Comparison of ENCODE assay signal across 8 cellular contexts in the genomic region with DNA sequence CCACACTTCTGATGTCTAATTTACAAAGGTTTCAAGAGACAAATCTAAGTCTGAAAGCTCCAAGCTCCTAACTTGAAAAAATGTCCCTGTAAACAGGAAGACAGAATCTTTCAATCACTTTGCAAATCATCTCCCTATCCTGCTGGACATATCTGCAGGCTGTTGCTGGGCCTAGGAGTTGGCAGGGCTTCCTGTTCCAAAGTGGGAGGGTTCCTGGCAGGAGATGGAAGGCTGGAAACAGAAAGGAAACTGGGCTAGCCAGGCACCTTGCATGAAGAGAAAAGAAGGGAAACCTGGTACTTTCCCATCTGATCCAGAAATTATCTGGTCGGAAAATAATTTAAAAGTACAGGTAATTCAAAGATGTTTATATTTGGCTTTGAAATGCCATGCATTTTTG.
A peak's percentile ranks its signal among the peaks of the same experiment; 100 is the strongest.
DNase-seq lines count a peak whose midpoint lies in the region; ATAC-seq and TF ChIP-seq lines count a peak whose summit lies in the region.

No MANE protein-coding gene starts in this region.

- H3K27ac ChIP-seq in GM23248 (peak overlapping the region; percentile 94), gastrocnemius medialis (peak overlapping the region in 3 of 4 donors; percentile 80 to 87 (median 85)), psoas muscle (no peak overlapping the region)

- in situ Hi-C loops in GM23248 (cut with MboI) (no loop called here), gastrocnemius medialis (cut with MboI; ENCODE audit: low sequenced_read_pairs in 4 of 4) (no loop called here)

- H3K27me3 ChIP-seq in GM23248 (replicated peaks; ENCODE audit: insufficient read depth) (no peaks in the 10 kb centered on the region), adipocyte (replicated peaks; ENCODE audit: control insufficient read depth, insufficient read depth, low read length) (no peaks in the 10 kb centered on the region), gastrocnemius medialis (peaks cover 0 to 4% (median 0%) of the 10 kb centered on the region in 3 donors), psoas muscle (ENCODE audit: insufficient read depth in 3 of 3, low read length in 2 of 3) (peaks cover 0 to 25% (median 0%) of the 10 kb centered on the region in 3 donors)

- no peak overlapping the region for H2AFZ ChIP-seq in GM23248

- H3K36me3 ChIP-seq in GM23248 (ENCODE audit: low read depth) (no peaks in the 10 kb centered on the region), adipocyte (ENCODE audit: control insufficient read depth, insufficient read depth, low read length, severe bottlenecking) (no peaks in the 10 kb centered on the region), gastrocnemius medialis (no peaks in the 10 kb centered on the region), psoas muscle (ENCODE audit: insufficient read depth in 1 of 2, low read depth in 1 of 2) (no peaks in the 10 kb centered on the region)

- H3K4me2 ChIP-seq in GM23248 (ENCODE audit: unreplicated experiment) = peak overlapping the region; percentile 61

- ATAC-seq in left cardiac atrium (no peak), gastrocnemius medialis (no peak), HG03469 (IDR thresholded peaks at IDR 0.05; ENCODE audit: unreplicated experiment) (no peak), psoas muscle (no peak)

- intact Hi-C loops in left cardiac atrium (cut with DNase I) (loop anchor here in 1 of 2 donors (5.0 to 10.0 kb wide), 2 partner anchors 87 to 144 kb away; no protein-coding TSS in a partner anchor), gastrocnemius medialis (cut with DNase I; ENCODE audit: low total_unique reads) (no loop called here), psoas muscle (cut with DNase I) (loop anchor here in 1 of 2 donors (5.0 kb wide), 2 partner anchors 49 to 439 kb away; no protein-coding TSS in a partner anchor)

- H3F3A ChIP-seq in GM23248 (ENCODE audit: insufficient read depth) = peaks cover 32% of the 10 kb centered on the region

- H3K9me3 ChIP-seq in GM23248 (ENCODE audit: low read depth) (no peaks in the 10 kb centered on the region), adipocyte (ENCODE audit: control insufficient read depth, low read length) (no peaks in the 10 kb centered on the region), gastrocnemius medialis (no peaks in the 10 kb centered on the region), psoas muscle (no peaks in the 10 kb centered on the region)

- TF ChIP-seq POLR2A in gastrocnemius medialis (IDR thresholded peaks at IDR 0.05) = no peak

- H3K79me2 ChIP-seq in GM23248 (ENCODE audit: insufficient read depth) = peaks cover 6% of the 10 kb centered on the region

- peaks cover 18% of the 10 kb centered on the region for H3K4me1 ChIP-seq in GM23248 (ENCODE audit: insufficient read depth)
- H3K4me1 ChIP-seq in adipocyte (ENCODE audit: control insufficient read depth, insufficient read depth, low read length) = peaks cover 16% of the 10 kb centered on the region
- peaks cover 12 to 27% of the 10 kb centered on the region in 2 donors for H3K4me1 ChIP-seq in gastrocnemius medialis
- peaks cover 15% of the 10 kb centered on the region for H3K4me1 ChIP-seq in psoas muscle

- WGBS in GM23248 (ENCODE audit: low coverage in 1 of 2, low lambda C conversion rate in 2 of 2, missing lambda C conversion rate in 2 of 2), 2 experiments = 88 to 93% methylated on average over 1 of the region's 1 CpG
- 50 to 77% (median 59%) methylated on average over 1 of the region's 1 CpG for WGBS in psoas muscle, 3 donors

- peak overlapping the region; percentile 92; the same call in 1 of the 2 replicates for H3K9ac ChIP-seq in GM23248
- H3K9ac ChIP-seq in adipocyte (ENCODE audit: low read length) = no peak overlapping the region

- DNase-seq in GM23248 = peak; percentile 69
- peak; percentile 55 for DNase-seq in adipocyte (ENCODE audit: low read depth)
- DNase-seq in left cardiac atrium = peak; percentile 51
- DNase-seq in gastrocnemius medialis = no peak
- DNase-seq in psoas muscle = no peak
- no peak for DNase-seq in SHP77 treated with DMSO at 0.1 percent for 48 hours (lab: John Stamatoyannopoulos, UW)
- DNase-seq in activated effector memory CD4-positive, alpha-beta T cell treated with Interleukin-2 at 50 U/mL for 16 hours = no peak

- H3K4me3 ChIP-seq in GM23248 (peak overlapping the region; percentile 89; the same call in 1 of the 2 replicates), adipocyte (ENCODE audit: low read length) (no peak overlapping the region), gastrocnemius medialis (no peak overlapping the region), psoas muscle (no peak overlapping the region)

- no peaks in the 10 kb centered on the region for H3K9me2 ChIP-seq in GM23248 (ENCODE audit: insufficient read depth)

- H4K20me1 ChIP-seq in GM23248 (ENCODE audit: insufficient read depth) = no peaks in the 10 kb centered on the region

- no peak for TF ChIP-seq CTCF in gastrocnemius medialis (IDR thresholded peaks at IDR 0.05 in 4 of 5, conservative IDR thresholded peaks at IDR 0.05 in 1 of 5)
- no peak for TF ChIP-seq CTCF in psoas muscle (IDR thresholded peaks at IDR 0.05)

Comparison
In these comparisons a context has a peak if more than half of its experiments do, and no peak if none do; other contexts are left out.
1. DNase-seq: peak in GM23248 (single experiment), adipocyte (single experiment) and left cardiac atrium (single experiment); none in gastrocnemius medialis (0 of 2), psoas muscle (0 of 2), SHP77 treated with DMSO at 0.1 percent for 48 hours (single experiment) and activated effector memory CD4-positive, alpha-beta T cell treated with Interleukin-2 at 50 U/mL for 16 hours (single experiment).